Comparison of ENCODE assay signal across 34 cellular contexts in the genomic region with DNA sequence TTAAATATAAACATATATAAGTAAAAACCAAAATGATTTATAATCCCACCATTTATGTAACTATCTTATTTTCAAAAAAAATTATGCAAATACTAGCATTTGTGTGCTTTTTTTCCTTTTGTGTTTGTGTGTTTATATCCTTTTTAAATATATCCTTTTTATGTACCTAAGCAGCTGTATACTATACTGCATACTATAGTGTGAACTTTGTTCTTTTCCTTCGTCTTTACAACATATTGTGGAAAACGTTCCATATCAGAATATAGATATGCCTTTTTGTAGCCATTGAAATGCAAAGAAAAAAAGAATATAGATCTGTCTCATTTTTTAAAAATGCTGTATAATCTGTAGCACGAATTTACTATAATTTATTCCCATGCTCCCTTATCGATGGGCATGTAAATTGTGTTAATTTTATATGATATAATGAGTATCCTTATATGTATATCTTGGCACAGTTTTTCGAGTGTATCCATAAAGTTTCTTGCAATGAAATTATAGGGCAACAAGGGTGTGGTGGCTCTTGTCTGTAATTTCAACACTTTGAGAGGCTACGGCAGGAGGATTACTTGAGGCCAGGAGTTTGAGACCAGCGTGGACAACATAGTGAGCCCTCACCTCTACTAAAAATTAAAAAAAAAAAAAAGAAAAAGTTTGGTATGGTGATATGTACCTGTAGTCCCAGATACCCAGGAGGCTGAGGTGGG.
"Had no signal": no experiment of that assay in that cellular context is flagged by ENCODE, and none has a peak within 500 bp of the region (broad histone marks: within the 10 kb centered on the region; RNA-seq: fewer than 3 reads in every experiment).

No MANE protein-coding gene starts in this region.

- H3K36me3 ChIP-seq: adrenal gland, brain microvascular endothelial cell, breast epithelium had no signal

- H3K9me3 ChIP-seq: adrenal gland, body of pancreas, breast epithelium had no signal

- ATAC-seq: activated CD8-positive, alpha-beta T cell treated with anti-CD3 and anti-CD28 coated beads for 36 hours; activated naive CD4-positive, alpha-beta T cell treated with anti-CD3 and anti-CD28 coated beads, Interleukin-2, amount 50 U/mL, for 72 hours; activated T-cell treated with anti-CD3 and anti-CD28 coated beads, Interleukin-2, amount 50 U/mL, for 4 hours; activated T-cell treated with anti-CD3 and anti-CD28 coated beads, Interleukin-2, amount 50 U/mL, for 72 hours; activated T-helper 17 cell treated with anti-CD3 and anti-CD28 coated beads, Interleukin-2, amount 50 U/mL, for 72 hours; body of pancreas had no signal

- H3K27me3 ChIP-seq: adrenal gland, body of pancreas, brain microvascular endothelial cell, breast epithelium had no signal

- DNase-seq: activated B cell treated with CpG ODN at 0.5 μM for 24 hours; activated CD4-positive, alpha-beta memory T cell treated with anti-CD3 and anti-CD28 coated beads for 36 hours; activated CD4-positive, alpha-beta T cell treated with anti-CD3 and anti-CD28 coated beads for 4 hours; activated CD4-positive, alpha-beta T cell treated with anti-CD3 and anti-CD28 coated beads, Interleukin-2, amount 10 ng/mL, durations not matched to agents 24 days and 14 days; activated CD4-positive, alpha-beta T cell treated with anti-CD3 and anti-CD28 coated beads, Interleukin-2, amount 50 U/mL, for 1 hour; activated CD4-positive, alpha-beta T cell treated with anti-CD3 and anti-CD28 coated beads, Interleukin-2, amount 50 U/mL, for 4 hours; activated CD4-positive, CD25-positive, alpha-beta regulatory T cell treated with anti-CD3 and anti-CD28 coated beads, Interleukin-2, amount 50 U/mL, for 72 hours; activated CD8-positive, alpha-beta memory T cell treated with anti-CD3 and anti-CD28 coated beads, Interleukin-2, amount 50 U/mL, for 4 hours; activated CD8-positive, alpha-beta T cell treated with anti-CD3 and anti-CD28 coated beads for 36 hours; activated effector memory CD4-positive, alpha-beta T cell treated with anti-CD3 and anti-CD28 coated beads, Interleukin-2, amount 50 U/mL, for 16 hours; activated gamma-delta T cell treated with Interleukin-2 at 50 U/mL for 16 hours; activated naive CD4-positive, alpha-beta T cell; activated naive CD4-positive, alpha-beta T cell treated with anti-CD3 and anti-CD28 coated beads for 36 hours; activated naive CD4-positive, alpha-beta T cell treated with anti-CD3 and anti-CD28 coated beads, Interleukin-2, amount 50 U/mL, for 16 hours; activated naive CD8-positive, alpha-beta T cell treated with anti-CD3 and anti-CD28 coated beads for 36 hours; activated T-cell treated with anti-CD3 and anti-CD28 coated beads for 4 hours; activated T-cell treated with anti-CD3 and anti-CD28 coated beads, Interleukin-2, amount 50 U/mL, for 1 hour; activated T-cell treated with anti-CD3 and anti-CD28 coated beads, Interleukin-2, amount 50 U/mL, for 4 hours; activated T-cell treated with anti-CD3 and anti-CD28 coated beads, Interleukin-2, amount 50 U/mL, for 72 hours; adrenal gland; amniotic stem cell; aorta; body of pancreas; brain microvascular endothelial cell; central memory CD4-positive, alpha-beta T cell; T-helper 1 cell; T-helper 2 cell; T-helper 9 cell had no signal

- H3K4me3 ChIP-seq: adrenal gland, body of pancreas, breast epithelium had no signal

- H3K27ac ChIP-seq: adrenal gland, body of pancreas, brain microvascular endothelial cell, breast epithelium, VCaP had no signal

- FAIRE-seq: astrocyte, TTC549 had no signal

- H3K4me1 ChIP-seq: adrenal gland, body of pancreas, breast epithelium had no signal
